In the genomic region with DNA sequence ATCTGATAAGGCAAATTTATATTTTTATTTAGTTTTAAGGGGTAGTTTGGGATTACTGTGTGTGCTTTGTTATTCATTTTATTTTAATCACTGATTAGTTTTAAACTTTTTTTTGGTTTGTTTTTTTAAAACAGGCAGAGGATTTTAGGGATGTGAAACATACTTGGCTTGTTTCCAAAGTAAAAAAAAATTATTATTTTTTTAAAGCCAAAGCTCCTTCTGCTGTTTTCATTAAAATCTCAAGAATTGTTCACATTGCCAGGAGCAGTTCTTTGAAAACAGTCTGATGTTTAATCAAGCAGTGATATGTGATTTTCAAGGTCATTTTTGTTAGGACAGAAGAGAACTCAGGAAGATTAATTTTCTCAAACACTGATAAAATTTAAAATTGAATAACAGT, we compare ENCODE assay signal across 28 cellular contexts. TPM values are rescaled to one million over a fixed set of nuclear protein-coding genes. Genes with fewer than 3 reads are reported as not detected.
DNase-seq lines count a peak whose midpoint lies in the region; ATAC-seq, FAIRE-seq and TF ChIP-seq lines count a peak whose summit lies in the region.
"Had no signal": no experiment of that assay in that cellular context is flagged by ENCODE, and none has a peak within 500 bp of the region (broad histone marks: within the 10 kb centered on the region; RNA-seq: fewer than 3 reads in every experiment).

No MANE protein-coding gene starts in this region.

- H3K4me2 ChIP-seq in SK-N-SH, result peak overlapping the region; percentile 53; the same call in 1 of the 2 replicates

- H3K9me2 ChIP-seq in SK-N-SH, result no peaks in the 10 kb centered on the region

- H3K27ac ChIP-seq in SK-N-SH (ENCODE audit: low read depth in 2 of 2, low read length in 1 of 2) (peak overlapping the region; percentile 77 to 100), tibial artery (peak overlapping the region; percentile 66 to 70), upper lobe of right lung (no peak overlapping the region)
- H3K27ac ChIP-seq: 22Rv1, epithelial cell of prostate, spleen had no signal

- TF ChIP-seq EP300 in SK-N-SH (IDR thresholded peaks at IDR 0.05; ENCODE audit: borderline replicate concordance in 1 of 2, low read depth in 1 of 2, low read length in 1 of 2), result no peak

- TF ChIP-seq CTCF in SK-N-SH (IDR thresholded peaks at IDR 0.05), result no peak
- TF ChIP-seq CTCF in cardiac fibroblast (IDR thresholded peaks at IDR 0.05; ENCODE audit: low read depth, low read length), result no peak
- no peak for TF ChIP-seq CTCF in tibial artery (IDR thresholded peaks at IDR 0.05)
- no peak for TF ChIP-seq CTCF in upper lobe of right lung (IDR thresholded peaks at IDR 0.05)

- no peak overlapping the region for H2AFZ ChIP-seq in SK-N-SH (ENCODE audit: low read depth)

- CTCF ChIA-PET in SK-N-SH (lab: Yijun Ruan, JAX), result no interaction called here

- DNase-seq in SK-N-SH (no peak), cardiac fibroblast (ENCODE audit: low read depth in 2 of 2) (peak; percentile 20 to 52), tibial artery (no peak), NCI-H1417 (lab: John Stamatoyannopoulos, UW) (no peak), upper lobe of right lung (no peak)
- DNase-seq: activated CD8-positive, alpha-beta memory T cell treated with anti-CD3 and anti-CD28 coated beads, Interleukin-2, amount 50 U/mL, for 48 hours; AML-193; caudate nucleus; CD8-positive, alpha-beta memory T cell; DMS53; dorsolateral prefrontal cortex; kidney; lower lobe of right lung; NCI-H1092 treated with DMSO at 0.1 percent for 48 hours; NCI-H2081; NCI-H524 treated with DMSO at 0.1 percent for 48 hours; RPMI8226; spleen; stimulated activated CD4-positive, alpha-beta T cell treated with anti-CD3 and anti-CD28 coated beads, Interleukin-4, amount 100 ng/mL, for 1 hour; stimulated activated naive CD4-positive, alpha-beta T cell had no signal

- peaks cover 3 to 16% of the 10 kb centered on the region in 2 experiments for H3K36me3 ChIP-seq in SK-N-SH (replicated peaks in 1 of 2; ENCODE audit: control insufficient read depth in 1 of 2, insufficient read depth in 2 of 2, low read length in 1 of 2)
- peaks cover 0 to 2% (median 0%) of the 10 kb centered on the region in 3 donors for H3K36me3 ChIP-seq in tibial artery
- H3K36me3 ChIP-seq in upper lobe of right lung, result no peaks in the 10 kb centered on the region

- intact Hi-C loops in tibial artery (cut with DNase I; ENCODE audit: low total_unique reads), result no loop called here
- intact Hi-C loops in upper lobe of right lung (cut with DNase I), result no loop called here

- H3K9me3 ChIP-seq in SK-N-SH (no peaks in the 10 kb centered on the region), tibial artery (no peaks in the 10 kb centered on the region), upper lobe of right lung (no peaks in the 10 kb centered on the region)
- H3K9me3 ChIP-seq: lower lobe of right lung, spleen, tibial nerve had no signal

- peak; percentile 77 for FAIRE-seq in islet of Langerhans (lab: Jason Lieb, UNC)
- FAIRE-seq: GM12878 had no signal

- H3F3A ChIP-seq in SK-N-SH (replicated peaks; ENCODE audit: insufficient read depth), result peaks cover 34% of the 10 kb centered on the region

- POLR2A ChIA-PET in SK-N-SH (lab: Yijun Ruan, JAX), result no interaction called here

- peaks cover 11 to 50% of the 10 kb centered on the region in 2 experiments for H3K4me1 ChIP-seq in SK-N-SH (ENCODE audit: control insufficient read depth in 1 of 2, insufficient read depth in 2 of 2, low read depth in 1 of 2, low read length in 1 of 2)
- H3K4me1 ChIP-seq in tibial artery, result peaks cover 0 to 50% (median 31%) of the 10 kb centered on the region in 4 donors
- peaks cover 9% of the 10 kb centered on the region for H3K4me1 ChIP-seq in upper lobe of right lung

- no peak for TF ChIP-seq RAD21 in SK-N-SH (IDR thresholded peaks at IDR 0.05; ENCODE audit: low read length)

- H4K20me1 ChIP-seq in SK-N-SH (ENCODE audit: insufficient read depth), result no peaks in the 10 kb centered on the region

- ATAC-seq in SK-N-SH treated with all-trans-retinoic acid at 6 μM for 48 hours (no peak), upper lobe of right lung (no peak), HG03025 (IDR thresholded peaks at IDR 0.05; ENCODE audit: low FRiP score, unreplicated experiment) (no peak)
- ATAC-seq: GM12878, lower lobe of right lung, WTC11 had no signal

- H3K27me3 ChIP-seq in SK-N-SH (ENCODE audit: insufficient read depth) (no peaks in the 10 kb centered on the region), tibial artery (no peaks in the 10 kb centered on the region), upper lobe of right lung (no peaks in the 10 kb centered on the region)
- H3K27me3 ChIP-seq: dorsolateral prefrontal cortex, spleen, tibial nerve had no signal

- peaks cover 48% of the 10 kb centered on the region for H3K79me2 ChIP-seq in SK-N-SH (ENCODE audit: insufficient read depth)

- peak overlapping the region; percentile 11; the same call in 1 of the 2 replicates for H3K9ac ChIP-seq in SK-N-SH

- H3K4me3 ChIP-seq in SK-N-SH (ENCODE audit: low read depth in 2 of 2, low read length in 1 of 2), result no peak overlapping the region
- no peak overlapping the region for H3K4me3 ChIP-seq in cardiac fibroblast (replicated peaks in 1 of 2; ENCODE audit: low read depth in 2 of 2, low read length in 2 of 2)
- no peak overlapping the region for H3K4me3 ChIP-seq in tibial artery
- no peak overlapping the region for H3K4me3 ChIP-seq in upper lobe of right lung
- H3K4me3 ChIP-seq: dorsolateral prefrontal cortex, GM12878, lower lobe of right lung, spleen, tibial nerve had no signal

TF ChIP-seq in SK-N-SH, 30 proteins besides CTCF, POLR2A, EP300 and RAD21 (continues in another document):
- TF ChIP-seq ELF1 (IDR thresholded peaks at IDR 0.05) (no peak), NFIC (IDR thresholded peaks at IDR 0.05; ENCODE audit: borderline replicate concordance) (no peak), SIN3A (IDR thresholded peaks at IDR 0.05; ENCODE audit: borderline replicate concordance, low read depth, low read length) (no peak), FOXJ3 (CRISPR knock-in tag; IDR thresholded peaks at IDR 0.05) (no peak), GABPA (IDR thresholded peaks at IDR 0.05; ENCODE audit: low read depth) (no peak), SMC3 (IDR thresholded peaks at IDR 0.05; ENCODE audit: low read depth, low read length) (no peak)
- TF ChIP-seq, protein P1, sequence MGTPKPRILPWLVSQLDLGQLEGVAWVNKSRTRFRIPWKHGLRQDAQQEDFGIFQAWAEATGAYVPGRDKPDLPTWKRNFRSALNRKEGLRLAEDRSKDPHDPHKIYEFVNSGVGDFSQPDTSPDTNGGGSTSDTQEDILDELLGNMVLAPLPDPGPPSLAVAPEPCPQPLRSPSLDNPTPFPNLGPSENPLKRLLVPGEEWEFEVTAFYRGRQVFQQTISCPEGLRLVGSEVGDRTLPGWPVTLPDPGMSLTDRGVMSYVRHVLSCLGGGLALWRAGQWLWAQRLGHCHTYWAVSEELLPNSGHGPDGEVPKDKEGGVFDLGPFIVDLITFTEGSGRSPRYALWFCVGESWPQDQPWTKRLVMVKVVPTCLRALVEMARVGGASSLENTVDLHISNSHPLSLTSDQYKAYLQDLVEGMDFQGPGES (IDR thresholded peaks at IDR 0.05; ENCODE audit: low read depth, low read length), result no peak
- TF ChIP-seq, protein P2, sequence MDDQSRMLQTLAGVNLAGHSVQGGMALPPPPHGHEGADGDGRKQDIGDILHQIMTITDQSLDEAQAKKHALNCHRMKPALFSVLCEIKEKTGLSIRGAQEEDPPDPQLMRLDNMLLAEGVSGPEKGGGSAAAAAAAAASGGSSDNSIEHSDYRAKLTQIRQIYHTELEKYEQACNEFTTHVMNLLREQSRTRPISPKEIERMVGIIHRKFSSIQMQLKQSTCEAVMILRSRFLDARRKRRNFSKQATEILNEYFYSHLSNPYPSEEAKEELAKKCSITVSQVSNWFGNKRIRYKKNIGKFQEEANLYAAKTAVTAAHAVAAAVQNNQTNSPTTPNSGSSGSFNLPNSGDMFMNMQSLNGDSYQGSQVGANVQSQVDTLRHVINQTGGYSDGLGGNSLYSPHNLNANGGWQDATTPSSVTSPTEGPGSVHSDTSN (IDR thresholded peaks at IDR 0.05), result no peak

TF ChIP-seq in SK-N-SH treated with all-trans-retinoic acid at 6 μM for 48 hours, 23 proteins besides CTCF, POLR2A, EP300 and RAD21:
- TF ChIP-seq OSR1 (CRISPR knock-in tag; IDR thresholded peaks at IDR 0.05) (no peak), ESRRG (CRISPR knock-in tag; IDR thresholded peaks at IDR 0.05) (no peak), RARB (CRISPR knock-in tag; IDR thresholded peaks at IDR 0.05) (no peak), GLIS3 (CRISPR knock-in tag; IDR thresholded peaks at IDR 0.05) (no peak)
- TF ChIP-seq, protein P3, sequence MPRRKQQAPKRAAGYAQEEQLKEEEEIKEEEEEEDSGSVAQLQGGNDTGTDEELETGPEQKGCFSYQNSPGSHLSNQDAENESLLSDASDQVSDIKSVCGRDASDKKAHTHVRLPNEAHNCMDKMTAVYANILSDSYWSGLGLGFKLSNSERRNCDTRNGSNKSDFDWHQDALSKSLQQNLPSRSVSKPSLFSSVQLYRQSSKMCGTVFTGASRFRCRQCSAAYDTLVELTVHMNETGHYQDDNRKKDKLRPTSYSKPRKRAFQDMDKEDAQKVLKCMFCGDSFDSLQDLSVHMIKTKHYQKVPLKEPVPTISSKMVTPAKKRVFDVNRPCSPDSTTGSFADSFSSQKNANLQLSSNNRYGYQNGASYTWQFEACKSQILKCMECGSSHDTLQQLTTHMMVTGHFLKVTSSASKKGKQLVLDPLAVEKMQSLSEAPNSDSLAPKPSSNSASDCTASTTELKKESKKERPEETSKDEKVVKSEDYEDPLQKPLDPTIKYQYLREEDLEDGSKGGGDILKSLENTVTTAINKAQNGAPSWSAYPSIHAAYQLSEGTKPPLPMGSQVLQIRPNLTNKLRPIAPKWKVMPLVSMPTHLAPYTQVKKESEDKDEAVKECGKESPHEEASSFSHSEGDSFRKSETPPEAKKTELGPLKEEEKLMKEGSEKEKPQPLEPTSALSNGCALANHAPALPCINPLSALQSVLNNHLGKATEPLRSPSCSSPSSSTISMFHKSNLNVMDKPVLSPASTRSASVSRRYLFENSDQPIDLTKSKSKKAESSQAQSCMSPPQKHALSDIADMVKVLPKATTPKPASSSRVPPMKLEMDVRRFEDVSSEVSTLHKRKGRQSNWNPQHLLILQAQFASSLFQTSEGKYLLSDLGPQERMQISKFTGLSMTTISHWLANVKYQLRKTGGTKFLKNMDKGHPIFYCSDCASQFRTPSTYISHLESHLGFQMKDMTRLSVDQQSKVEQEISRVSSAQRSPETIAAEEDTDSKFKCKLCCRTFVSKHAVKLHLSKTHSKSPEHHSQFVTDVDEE (CRISPR knock-in tag; IDR thresholded peaks at IDR 0.05), result no peak

RNA-seq across cellular contexts. Expression of a gene that starts 11.2 kb away (rescaled TPM):
- 51.6 and 73.9 TPM in 2 replicates for polyA plus RNA-seq in SK-N-SH (2012; rRNA removed)
- 62.8 and 66.2 TPM in 2 replicates for polyA plus RNA-seq in SK-N-SH (2012; cell fraction: cytosol; rRNA removed)
- polyA plus RNA-seq in SK-N-SH (2012; cell fraction: nucleus; rRNA removed), result 58.0 and 80.1 TPM in 2 replicates
- 11.5 TPM for total RNA-seq in upper lobe of right lung

RNA-seq across cellular contexts. Expression of a gene that starts 42.9 kb away (rescaled TPM):
- polyA plus RNA-seq in SK-N-SH (2012; rRNA removed), result 0.23 and 1.1 TPM in 2 replicates
- polyA plus RNA-seq in SK-N-SH (2012; cell fraction: cytosol; rRNA removed), result 1.7 and 2.1 TPM in 2 replicates
- 1.6 and 1.9 TPM in 2 replicates for polyA plus RNA-seq in SK-N-SH (2012; cell fraction: nucleus; rRNA removed)
- total RNA-seq in upper lobe of right lung, result 2.3 TPM

Comparison
In these comparisons a context has a peak if more than half of its experiments do, and no peak if none do; other contexts are left out.
1. DNase-seq: peak in cardiac fibroblast (2 of 2); none in SK-N-SH (single experiment), tibial artery (0 of 2), NCI-H1417 (0 of 3) and upper lobe of right lung (single experiment).